ENCODE assay signal across 15 cellular contexts in genomic region chr18:7662866-7663265, GRCh38.
"Had no signal": no experiment of that assay in that cellular context is flagged by ENCODE, and none has a peak within 500 bp of the region (broad histone marks: within the 10 kb centered on the region; RNA-seq: fewer than 3 reads in every experiment).

No MANE protein-coding gene starts in this region.

- H3K4me2 ChIP-seq: smooth muscle cell had no signal

- H3K36me3 ChIP-seq: cardiac muscle cell, left lung, neutrophil, uterus had no signal

- H3K4me1 ChIP-seq: left lung, uterus had no signal

- ATAC-seq: left lung had no signal

- H3K27me3 ChIP-seq: cardiac muscle cell, left lung, neutrophil, uterus had no signal

- H3K4me3 ChIP-seq: cardiac muscle cell, left lung, lung, smooth muscle cell, uterus had no signal

- DNase-seq: cerebellar nuclear complex; dermis blood vessel endothelial cell; endodermal cell; erythroblast; left lung; mesendoderm; naive B cell; nephron progenitor cell; stimulated activated CD4-positive, alpha-beta T cell treated with anti-CD3 and anti-CD28 coated beads, Interleukin-4, amount 100 ng/mL, for 1 hour; stimulated activated CD8-positive, alpha-beta memory T cell treated with anti-CD3 and anti-CD28 coated beads, Interleukin-4, amount 100 ng/mL, for 48 hours; uterus had no signal

- H3K27ac ChIP-seq: cardiac muscle cell, left lung, neutrophil, uterus had no signal

- H3K9me3 ChIP-seq: left lung, neutrophil, uterus had no signal
